ENCODE assay signal across 17 cellular contexts in genomic region chr13:77719128-77719527, GRCh38. TPM values are rescaled to one million over a fixed set of nuclear protein-coding genes. Genes with fewer than 3 reads are reported as not detected.
"Had no signal": no experiment of that assay in that cellular context is flagged by ENCODE, and none has a peak within 500 bp of the region (broad histone marks: within the 10 kb centered on the region; RNA-seq: fewer than 3 reads in every experiment).

No MANE protein-coding gene starts in this region.

- H3K27me3 Mint-ChIP-seq: activated T-helper 17 cell treated with anti-CD3 and anti-CD28 coated beads, Interleukin-2, amount 50 U/mL, for 72 hours; naive thymus-derived CD4-positive, alpha-beta T cell; stimulated activated memory B cell treated with anti-CD40 and anti-IgM and Interleukin-4, amounts not matched to agents 10 μg/mL and 1 μg/mL and 100 μg/mL, for 72 hours had no signal

- H3K36me3 ChIP-seq: uterus had no signal

- H3K9me3 Mint-ChIP-seq: activated T-helper 17 cell treated with anti-CD3 and anti-CD28 coated beads, Interleukin-2, amount 50 U/mL, for 72 hours; stimulated activated memory B cell treated with anti-CD40 and anti-IgM and Interleukin-4, amounts not matched to agents 10 μg/mL and 1 μg/mL and 100 μg/mL, for 72 hours had no signal

- FAIRE-seq: pancreas had no signal

- H3K9me3 ChIP-seq: left lung, mucosa of descending colon, pancreas, thyroid gland, uterus had no signal

- H3K27ac ChIP-seq: cardiac muscle cell, left lung, pancreas, thyroid gland, uterus had no signal

- H3K27ac Mint-ChIP-seq: activated T-helper 17 cell treated with anti-CD3 and anti-CD28 coated beads, Interleukin-2, amount 50 U/mL, for 72 hours; stimulated activated memory B cell treated with anti-CD40 and anti-IgM and Interleukin-4, amounts not matched to agents 10 μg/mL and 1 μg/mL and 100 μg/mL, for 72 hours had no signal

- H3K27me3 ChIP-seq: cardiac muscle cell, left lung, pancreas, thyroid gland, uterus had no signal

- H3K4me3 ChIP-seq: cardiac muscle cell, left lung, mucosa of descending colon, pancreas, thyroid gland, uterus had no signal

- ATAC-seq: activated CD4-positive, CD25-positive, alpha-beta regulatory T cell treated with anti-CD3 and anti-CD28 coated beads, Interleukin-2, amount 50 U/mL, for 24 hours; activated T-helper 17 cell treated with anti-CD3 and anti-CD28 coated beads, Interleukin-2, amount 50 U/mL, for 72 hours; left lung; mucosa of descending colon; naive thymus-derived CD4-positive, alpha-beta T cell; pancreas; stimulated activated memory B cell treated with anti-CD40 and anti-IgM and Interleukin-4, amounts not matched to agents 10 μg/mL and 1 μg/mL and 100 μg/mL, for 72 hours had no signal

- DNase-seq: activated CD4-positive, alpha-beta T cell treated with anti-CD3 and anti-CD28 coated beads, Interleukin-2, amount 50 U/mL, for 1 hour; activated CD8-positive, alpha-beta memory T cell treated with anti-CD3 and anti-CD28 coated beads for 24 hours; activated naive CD4-positive, alpha-beta T cell treated with Interleukin-2 at 50 U/mL for 16 hours; activated T-cell treated with anti-CD3 and anti-CD28 coated beads for 4 hours; erythroblast; islet precursor cell; left lung; mammary epithelial cell; mucosa of descending colon; naive thymus-derived CD4-positive, alpha-beta T cell; pancreas; thyroid gland; uterus had no signal

- H3K4me1 ChIP-seq: thyroid gland, uterus had no signal

- H3K4me3 Mint-ChIP-seq: activated T-helper 17 cell treated with anti-CD3 and anti-CD28 coated beads, Interleukin-2, amount 50 U/mL, for 72 hours; naive thymus-derived CD4-positive, alpha-beta T cell; stimulated activated memory B cell treated with anti-CD40 and anti-IgM and Interleukin-4, amounts not matched to agents 10 μg/mL and 1 μg/mL and 100 μg/mL, for 72 hours had no signal

RNA-seq across cellular contexts. Expression of gene SLAIN1, which starts 21.6 kb away (rescaled TPM):
- total RNA-seq: mammary epithelial cell had no signal
- polyA plus RNA-seq: mammary epithelial cell had no signal
